Comparison of ENCODE assay signal across 1 cellular context in genomic region chr1:113930499-113931161, GRCh38.
A peak's percentile ranks its signal among the peaks of the same experiment; 100 is the strongest.
TF ChIP-seq lines count a peak whose summit lies in the region.

No MANE protein-coding gene starts in this region.

TF ChIP-seq in HepG2, 621 proteins besides CTCF, POLR2A, EP300 and RAD21:
- TF ChIP-seq IRF2 (CRISPR knock-in tag; IDR thresholded peaks at IDR 0.05) = no peak; the same call in 1 of the 2 replicates
- 0 out of 2 replicates have a peak, but pooled peaks have one; percentile 2 for TF ChIP-seq SAP130 (CRISPR knock-in tag; IDR thresholded peaks at IDR 0.05; ENCODE audit: low read depth)
- no peak for TF ChIP-seq ZNF367 (CRISPR knock-in tag; IDR thresholded peaks at IDR 0.05; ENCODE audit: borderline replicate concordance)
- TF ChIP-seq ZNF605 (CRISPR knock-in tag; IDR thresholded peaks at IDR 0.05) = no peak
- TF ChIP-seq ZNF652 (CRISPR knock-in tag; IDR thresholded peaks at IDR 0.05; ENCODE audit: borderline replicate concordance, low read depth) = 0 out of 2 replicates have a peak, but pooled peaks have one; percentile 18
- TF ChIP-seq MTERF4 (CRISPR knock-in tag; IDR thresholded peaks at IDR 0.05) = 0 out of 2 replicates have a peak, but pooled peaks have one; percentile 7
- TF ChIP-seq HNRNPK (IDR thresholded peaks at IDR 0.05; ENCODE audit: low read depth, low read length, poor library complexity, severe bottlenecking) = peak; percentile 38
- no peak for TF ChIP-seq RBFOX2 (IDR thresholded peaks at IDR 0.05; ENCODE audit: low read depth, low read length)
- TF ChIP-seq PATZ1 (CRISPR knock-in tag; IDR thresholded peaks at IDR 0.05) = 0 out of 2 replicates have a peak, but pooled peaks have one; percentile 13
- TF ChIP-seq ZIK1 (CRISPR knock-in tag; IDR thresholded peaks at IDR 0.05; ENCODE audit: borderline replicate concordance, low read depth) = no peak
- 0 out of 2 replicates have a peak, but pooled peaks have one; percentile 9 for TF ChIP-seq ZNF646 (CRISPR knock-in tag; IDR thresholded peaks at IDR 0.05)
- TF ChIP-seq FOXP4 (CRISPR knock-in tag; IDR thresholded peaks at IDR 0.05) = no peak
TF ChIP-seq in HepG2: peak in this region for 6.
